1 cellular context compared by ENCODE assay signal in the genomic region with DNA sequence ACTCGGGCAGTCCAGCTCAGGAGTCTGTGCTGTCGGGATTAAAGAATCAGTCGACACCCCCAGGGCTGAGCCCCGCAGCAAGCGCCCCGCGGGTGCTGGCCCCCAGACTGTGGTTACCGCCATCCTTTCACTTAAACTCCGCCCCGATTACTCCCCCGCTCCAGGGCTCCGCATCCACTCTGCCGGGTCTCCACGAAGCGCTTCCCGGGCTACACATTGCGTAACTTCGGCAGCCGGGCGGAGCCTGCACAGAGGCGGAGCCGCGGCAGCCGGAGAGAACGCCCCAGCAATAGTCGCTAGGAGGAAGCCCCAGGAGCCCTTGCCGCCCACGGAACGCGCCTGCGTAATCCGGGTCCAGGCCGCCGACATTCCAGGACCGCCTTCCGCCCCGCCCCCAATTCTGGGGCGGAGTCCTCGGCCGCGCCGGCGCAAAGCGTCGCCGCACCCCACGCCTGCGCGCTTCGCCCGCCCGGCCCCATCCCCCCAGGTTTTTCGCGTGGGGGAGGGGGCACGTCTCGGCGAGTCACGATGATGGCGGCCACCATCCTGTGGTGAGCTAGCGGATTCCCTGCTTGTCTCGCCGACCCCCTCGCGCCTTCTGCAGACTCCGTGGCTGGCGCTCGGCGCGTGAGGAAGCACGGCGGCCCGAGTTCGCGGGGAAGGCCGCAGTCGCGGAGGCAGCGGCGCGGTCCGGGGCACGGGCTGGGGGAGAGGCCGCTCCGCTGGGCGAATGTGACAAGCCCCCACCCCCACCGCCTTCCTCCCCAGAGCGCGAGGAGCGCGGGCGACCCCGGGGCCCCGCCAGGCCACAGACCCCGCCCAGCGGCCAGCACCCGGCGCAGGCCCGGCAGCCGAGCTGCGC.
A peak's percentile ranks its signal among the peaks of the same experiment; 100 is the strongest.
TF ChIP-seq lines count a peak whose summit lies in the region.

A gene (plus strand): TSS at position 521 of the 862 bp plus-strand sequence. CDS start 351 bp downstream, outside the sequence.

TF ChIP-seq in K562, 482 proteins besides CTCF, POLR2A, EP300 and RAD21 (continued from another document and continues in another):
- TF ChIP-seq, protein P1, sequence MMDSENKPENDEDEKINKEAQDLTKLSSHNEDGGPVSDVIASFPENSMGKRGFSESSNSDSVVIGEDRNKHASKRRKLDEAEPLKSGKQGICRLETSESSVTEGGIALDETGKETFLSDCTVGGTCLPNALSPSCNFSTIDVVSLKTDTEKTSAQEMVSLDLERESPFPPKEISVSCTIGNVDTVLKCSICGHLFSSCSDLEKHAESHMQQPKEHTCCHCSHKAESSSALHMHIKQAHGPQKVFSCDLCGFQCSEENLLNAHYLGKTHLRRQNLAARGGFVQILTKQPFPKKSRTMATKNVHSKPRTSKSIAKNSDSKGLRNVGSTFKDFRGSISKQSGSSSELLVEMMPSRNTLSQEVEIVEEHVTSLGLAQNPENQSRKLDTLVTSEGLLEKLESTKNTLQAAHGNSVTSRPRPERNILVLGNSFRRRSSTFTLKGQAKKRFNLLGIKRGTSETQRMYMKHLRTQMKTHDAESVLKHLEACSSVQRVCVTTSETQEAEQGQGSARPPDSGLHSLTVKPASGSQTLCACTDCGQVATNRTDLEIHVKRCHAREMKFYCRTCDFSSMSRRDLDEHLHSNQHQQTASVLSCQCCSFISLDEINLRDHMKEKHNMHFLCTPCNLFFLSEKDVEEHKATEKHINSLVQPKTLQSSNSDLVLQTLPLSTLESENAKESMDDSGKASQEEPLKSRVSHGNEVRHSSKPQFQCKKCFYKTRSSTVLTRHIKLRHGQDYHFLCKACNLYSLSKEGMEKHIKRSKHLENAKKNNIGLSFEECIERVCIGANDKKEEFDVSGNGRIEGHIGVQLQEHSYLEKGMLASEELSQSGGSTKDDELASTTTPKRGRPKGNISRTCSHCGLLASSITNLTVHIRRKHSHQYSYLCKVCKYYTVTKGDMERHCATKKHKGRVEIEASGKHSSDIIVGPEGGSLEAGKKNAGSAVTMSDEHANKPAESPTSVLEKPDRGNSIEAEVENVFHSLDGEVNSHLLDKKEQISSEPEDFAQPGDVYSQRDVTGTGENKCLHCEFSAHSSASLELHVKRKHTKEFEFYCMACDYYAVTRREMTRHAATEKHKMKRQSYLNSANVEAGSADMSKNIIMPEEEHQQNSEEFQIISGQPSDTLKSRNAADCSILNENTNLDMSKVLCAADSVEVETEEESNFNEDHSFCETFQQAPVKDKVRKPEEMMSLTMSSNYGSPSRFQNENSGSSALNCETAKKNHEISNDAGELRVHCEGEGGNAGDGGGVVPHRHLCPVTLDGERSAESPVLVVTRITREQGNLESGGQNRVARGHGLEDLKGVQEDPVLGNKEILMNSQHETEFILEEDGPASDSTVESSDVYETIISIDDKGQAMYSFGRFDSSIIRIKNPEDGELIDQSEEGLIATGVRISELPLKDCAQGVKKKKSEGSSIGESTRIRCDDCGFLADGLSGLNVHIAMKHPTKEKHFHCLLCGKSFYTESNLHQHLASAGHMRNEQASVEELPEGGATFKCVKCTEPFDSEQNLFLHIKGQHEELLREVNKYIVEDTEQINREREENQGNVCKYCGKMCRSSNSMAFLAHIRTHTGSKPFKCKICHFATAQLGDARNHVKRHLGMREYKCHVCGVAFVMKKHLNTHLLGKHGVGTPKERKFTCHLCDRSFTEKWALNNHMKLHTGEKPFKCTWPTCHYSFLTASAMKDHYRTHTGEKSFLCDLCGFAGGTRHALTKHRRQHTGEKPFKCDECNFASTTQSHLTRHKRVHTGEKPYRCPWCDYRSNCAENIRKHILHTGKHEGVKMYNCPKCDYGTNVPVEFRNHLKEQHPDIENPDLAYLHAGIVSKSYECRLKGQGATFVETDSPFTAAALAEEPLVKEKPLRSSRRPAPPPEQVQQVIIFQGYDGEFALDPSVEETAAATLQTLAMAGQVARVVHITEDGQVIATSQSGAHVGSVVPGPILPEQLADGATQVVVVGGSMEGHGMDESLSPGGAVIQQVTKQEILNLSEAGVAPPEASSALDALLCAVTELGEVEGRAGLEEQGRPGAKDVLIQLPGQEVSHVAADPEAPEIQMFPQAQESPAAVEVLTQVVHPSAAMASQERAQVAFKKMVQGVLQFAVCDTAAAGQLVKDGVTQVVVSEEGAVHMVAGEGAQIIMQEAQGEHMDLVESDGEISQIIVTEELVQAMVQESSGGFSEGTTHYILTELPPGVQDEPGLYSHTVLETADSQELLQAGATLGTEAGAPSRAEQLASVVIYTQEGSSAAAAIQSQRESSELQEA (IDR thresholded peaks at IDR 0.05; ENCODE audit: low read depth), result no peak
- TF ChIP-seq, protein P2, sequence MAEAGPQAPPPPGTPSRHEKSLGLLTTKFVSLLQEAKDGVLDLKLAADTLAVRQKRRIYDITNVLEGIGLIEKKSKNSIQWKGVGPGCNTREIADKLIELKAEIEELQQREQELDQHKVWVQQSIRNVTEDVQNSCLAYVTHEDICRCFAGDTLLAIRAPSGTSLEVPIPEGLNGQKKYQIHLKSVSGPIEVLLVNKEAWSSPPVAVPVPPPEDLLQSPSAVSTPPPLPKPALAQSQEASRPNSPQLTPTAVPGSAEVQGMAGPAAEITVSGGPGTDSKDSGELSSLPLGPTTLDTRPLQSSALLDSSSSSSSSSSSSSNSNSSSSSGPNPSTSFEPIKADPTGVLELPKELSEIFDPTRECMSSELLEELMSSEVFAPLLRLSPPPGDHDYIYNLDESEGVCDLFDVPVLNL (CRISPR knock-in tag; IDR thresholded peaks at IDR 0.05; ENCODE audit: low read depth), result peak; percentile 54; the same call in 1 of the 2 replicates
- TF ChIP-seq, protein P3, sequence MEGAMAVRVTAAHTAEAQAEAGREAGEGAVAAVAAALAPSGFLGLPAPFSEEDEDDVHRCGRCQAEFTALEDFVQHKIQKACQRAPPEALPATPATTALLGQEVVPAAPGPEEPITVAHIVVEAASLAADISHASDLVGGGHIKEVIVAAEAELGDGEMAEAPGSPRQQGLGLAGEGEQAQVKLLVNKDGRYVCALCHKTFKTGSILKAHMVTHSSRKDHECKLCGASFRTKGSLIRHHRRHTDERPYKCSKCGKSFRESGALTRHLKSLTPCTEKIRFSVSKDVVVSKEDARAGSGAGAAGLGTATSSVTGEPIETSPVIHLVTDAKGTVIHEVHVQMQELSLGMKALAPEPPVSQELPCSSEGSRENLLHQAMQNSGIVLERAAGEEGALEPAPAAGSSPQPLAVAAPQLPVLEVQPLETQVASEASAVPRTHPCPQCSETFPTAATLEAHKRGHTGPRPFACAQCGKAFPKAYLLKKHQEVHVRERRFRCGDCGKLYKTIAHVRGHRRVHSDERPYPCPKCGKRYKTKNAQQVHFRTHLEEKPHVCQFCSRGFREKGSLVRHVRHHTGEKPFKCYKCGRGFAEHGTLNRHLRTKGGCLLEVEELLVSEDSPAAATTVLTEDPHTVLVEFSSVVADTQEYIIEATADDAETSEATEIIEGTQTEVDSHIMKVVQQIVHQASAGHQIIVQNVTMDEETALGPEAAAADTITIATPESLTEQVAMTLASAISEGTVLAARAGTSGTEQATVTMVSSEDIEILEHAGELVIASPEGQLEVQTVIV (CRISPR knock-in tag; IDR thresholded peaks at IDR 0.05; ENCODE audit: borderline replicate concordance), result no peak
- TF ChIP-seq FOXP1 (CRISPR knock-in tag; IDR thresholded peaks at IDR 0.05) (no peak; the same call in 1 of the 2 replicates), LARP7 (IDR thresholded peaks at IDR 0.05) (no peak), HNRNPH1 (optimal IDR thresholded peaks at IDR 0.05; ENCODE audit: low read depth, low read length) (no peak), TEAD1 (CRISPR knock-in tag; IDR thresholded peaks at IDR 0.05) (peak; percentile 80 to 99; a peak in 3 of 4 replicates), RUNX1 (IDR thresholded peaks at IDR 0.05; ENCODE audit: low read depth) (no peak), EP400 (IDR thresholded peaks at IDR 0.05) (peak; percentile 83), BDP1 (IDR thresholded peaks at IDR 0.05; ENCODE audit: insufficient read depth, insufficient read length) (no peak), CBX3 (IDR thresholded peaks at IDR 0.05; ENCODE audit: borderline replicate concordance in 1 of 2, low read length in 2 of 2) (no peak), PURB (CRISPR knock-in tag; IDR thresholded peaks at IDR 0.05; ENCODE audit: low read depth) (no peak), BMI1 (IDR thresholded peaks at IDR 0.05; ENCODE audit: low read length) (no peak; the same call in 1 of the 2 replicates), TFAM (CRISPR knock-in tag; conservative IDR thresholded peaks at IDR 0.05) (no peak), SMC3 (conservative IDR thresholded peaks at IDR 0.05; ENCODE audit: insufficient read depth, low read depth, low read length) (0 out of 2 replicates have a peak, but pooled peaks have one; percentile 2), EWSR1 (IDR thresholded peaks at IDR 0.05; ENCODE audit: borderline replicate concordance, low read depth, partially characterized antibody) (no peak), ZNF12 (CRISPR knock-in tag; IDR thresholded peaks at IDR 0.05) (no peak)
- TF ChIP-seq, protein P4, sequence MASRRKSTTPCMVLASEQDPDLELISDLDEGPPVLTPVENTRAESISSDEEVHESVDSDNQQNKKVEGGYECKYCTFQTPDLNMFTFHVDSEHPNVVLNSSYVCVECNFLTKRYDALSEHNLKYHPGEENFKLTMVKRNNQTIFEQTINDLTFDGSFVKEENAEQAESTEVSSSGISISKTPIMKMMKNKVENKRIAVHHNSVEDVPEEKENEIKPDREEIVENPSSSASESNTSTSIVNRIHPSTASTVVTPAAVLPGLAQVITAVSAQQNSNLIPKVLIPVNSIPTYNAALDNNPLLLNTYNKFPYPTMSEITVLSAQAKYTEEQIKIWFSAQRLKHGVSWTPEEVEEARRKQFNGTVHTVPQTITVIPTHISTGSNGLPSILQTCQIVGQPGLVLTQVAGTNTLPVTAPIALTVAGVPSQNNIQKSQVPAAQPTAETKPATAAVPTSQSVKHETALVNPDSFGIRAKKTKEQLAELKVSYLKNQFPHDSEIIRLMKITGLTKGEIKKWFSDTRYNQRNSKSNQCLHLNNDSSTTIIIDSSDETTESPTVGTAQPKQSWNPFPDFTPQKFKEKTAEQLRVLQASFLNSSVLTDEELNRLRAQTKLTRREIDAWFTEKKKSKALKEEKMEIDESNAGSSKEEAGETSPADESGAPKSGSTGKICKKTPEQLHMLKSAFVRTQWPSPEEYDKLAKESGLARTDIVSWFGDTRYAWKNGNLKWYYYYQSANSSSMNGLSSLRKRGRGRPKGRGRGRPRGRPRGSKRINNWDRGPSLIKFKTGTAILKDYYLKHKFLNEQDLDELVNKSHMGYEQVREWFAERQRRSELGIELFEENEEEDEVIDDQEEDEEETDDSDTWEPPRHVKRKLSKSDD (conservative IDR thresholded peaks at IDR 0.05; ENCODE audit: low read length), result no peak
- TF ChIP-seq, protein P5, sequence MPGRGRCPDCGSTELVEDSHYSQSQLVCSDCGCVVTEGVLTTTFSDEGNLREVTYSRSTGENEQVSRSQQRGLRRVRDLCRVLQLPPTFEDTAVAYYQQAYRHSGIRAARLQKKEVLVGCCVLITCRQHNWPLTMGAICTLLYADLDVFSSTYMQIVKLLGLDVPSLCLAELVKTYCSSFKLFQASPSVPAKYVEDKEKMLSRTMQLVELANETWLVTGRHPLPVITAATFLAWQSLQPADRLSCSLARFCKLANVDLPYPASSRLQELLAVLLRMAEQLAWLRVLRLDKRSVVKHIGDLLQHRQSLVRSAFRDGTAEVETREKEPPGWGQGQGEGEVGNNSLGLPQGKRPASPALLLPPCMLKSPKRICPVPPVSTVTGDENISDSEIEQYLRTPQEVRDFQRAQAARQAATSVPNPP (IDR thresholded peaks at IDR 0.05; ENCODE audit: borderline replicate concordance, insufficient read depth, insufficient read length), result no peak
- TF ChIP-seq, protein P6, sequence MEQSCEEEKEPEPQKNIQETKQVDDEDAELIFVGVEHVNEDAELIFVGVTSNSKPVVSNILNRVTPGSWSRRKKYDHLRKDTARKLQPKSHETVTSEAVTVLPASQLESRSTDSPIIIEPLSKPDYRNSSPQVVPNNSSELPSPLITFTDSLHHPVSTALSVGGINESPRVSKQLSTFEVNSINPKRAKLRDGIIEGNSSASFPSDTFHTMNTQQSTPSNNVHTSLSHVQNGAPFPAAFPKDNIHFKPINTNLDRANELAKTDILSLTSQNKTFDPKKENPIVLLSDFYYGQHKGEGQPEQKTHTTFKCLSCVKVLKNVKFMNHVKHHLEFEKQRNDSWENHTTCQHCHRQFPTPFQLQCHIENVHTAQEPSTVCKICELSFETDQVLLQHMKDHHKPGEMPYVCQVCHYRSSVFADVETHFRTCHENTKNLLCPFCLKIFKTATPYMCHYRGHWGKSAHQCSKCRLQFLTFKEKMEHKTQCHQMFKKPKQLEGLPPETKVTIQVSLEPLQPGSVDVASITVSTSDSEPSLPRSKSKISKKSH (CRISPR knock-in tag; IDR thresholded peaks at IDR 0.05), result no peak
- TF ChIP-seq, protein P7, sequence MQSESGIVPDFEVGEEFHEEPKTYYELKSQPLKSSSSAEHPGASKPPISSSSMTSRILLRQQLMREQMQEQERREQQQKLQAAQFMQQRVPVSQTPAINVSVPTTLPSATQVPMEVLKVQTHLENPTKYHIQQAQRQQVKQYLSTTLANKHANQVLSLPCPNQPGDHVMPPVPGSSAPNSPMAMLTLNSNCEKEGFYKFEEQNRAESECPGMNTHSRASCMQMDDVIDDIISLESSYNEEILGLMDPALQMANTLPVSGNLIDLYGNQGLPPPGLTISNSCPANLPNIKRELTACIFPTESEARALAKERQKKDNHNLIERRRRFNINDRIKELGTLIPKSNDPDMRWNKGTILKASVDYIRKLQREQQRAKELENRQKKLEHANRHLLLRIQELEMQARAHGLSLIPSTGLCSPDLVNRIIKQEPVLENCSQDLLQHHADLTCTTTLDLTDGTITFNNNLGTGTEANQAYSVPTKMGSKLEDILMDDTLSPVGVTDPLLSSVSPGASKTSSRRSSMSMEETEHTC (IDR thresholded peaks at IDR 0.05), result peak; percentile 50; the same call in 1 of the 2 replicates
- TF ChIP-seq, protein P8, sequence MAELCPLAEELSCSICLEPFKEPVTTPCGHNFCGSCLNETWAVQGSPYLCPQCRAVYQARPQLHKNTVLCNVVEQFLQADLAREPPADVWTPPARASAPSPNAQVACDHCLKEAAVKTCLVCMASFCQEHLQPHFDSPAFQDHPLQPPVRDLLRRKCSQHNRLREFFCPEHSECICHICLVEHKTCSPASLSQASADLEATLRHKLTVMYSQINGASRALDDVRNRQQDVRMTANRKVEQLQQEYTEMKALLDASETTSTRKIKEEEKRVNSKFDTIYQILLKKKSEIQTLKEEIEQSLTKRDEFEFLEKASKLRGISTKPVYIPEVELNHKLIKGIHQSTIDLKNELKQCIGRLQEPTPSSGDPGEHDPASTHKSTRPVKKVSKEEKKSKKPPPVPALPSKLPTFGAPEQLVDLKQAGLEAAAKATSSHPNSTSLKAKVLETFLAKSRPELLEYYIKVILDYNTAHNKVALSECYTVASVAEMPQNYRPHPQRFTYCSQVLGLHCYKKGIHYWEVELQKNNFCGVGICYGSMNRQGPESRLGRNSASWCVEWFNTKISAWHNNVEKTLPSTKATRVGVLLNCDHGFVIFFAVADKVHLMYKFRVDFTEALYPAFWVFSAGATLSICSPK (IDR thresholded peaks at IDR 0.05; ENCODE audit: borderline replicate concordance), result no peak
- TF ChIP-seq, protein P9, sequence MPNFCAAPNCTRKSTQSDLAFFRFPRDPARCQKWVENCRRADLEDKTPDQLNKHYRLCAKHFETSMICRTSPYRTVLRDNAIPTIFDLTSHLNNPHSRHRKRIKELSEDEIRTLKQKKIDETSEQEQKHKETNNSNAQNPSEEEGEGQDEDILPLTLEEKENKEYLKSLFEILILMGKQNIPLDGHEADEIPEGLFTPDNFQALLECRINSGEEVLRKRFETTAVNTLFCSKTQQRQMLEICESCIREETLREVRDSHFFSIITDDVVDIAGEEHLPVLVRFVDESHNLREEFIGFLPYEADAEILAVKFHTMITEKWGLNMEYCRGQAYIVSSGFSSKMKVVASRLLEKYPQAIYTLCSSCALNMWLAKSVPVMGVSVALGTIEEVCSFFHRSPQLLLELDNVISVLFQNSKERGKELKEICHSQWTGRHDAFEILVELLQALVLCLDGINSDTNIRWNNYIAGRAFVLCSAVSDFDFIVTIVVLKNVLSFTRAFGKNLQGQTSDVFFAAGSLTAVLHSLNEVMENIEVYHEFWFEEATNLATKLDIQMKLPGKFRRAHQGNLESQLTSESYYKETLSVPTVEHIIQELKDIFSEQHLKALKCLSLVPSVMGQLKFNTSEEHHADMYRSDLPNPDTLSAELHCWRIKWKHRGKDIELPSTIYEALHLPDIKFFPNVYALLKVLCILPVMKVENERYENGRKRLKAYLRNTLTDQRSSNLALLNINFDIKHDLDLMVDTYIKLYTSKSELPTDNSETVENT (CRISPR knock-in tag; IDR thresholded peaks at IDR 0.05), result peak; percentile 82
